ENCODE assay signal across 12 cellular contexts in genomic region chr1:39959651-39960333, GRCh38. TPM values are rescaled to one million over a fixed set of nuclear protein-coding genes. Genes with fewer than 3 reads are reported as not detected.
DNase-seq lines count a peak whose midpoint lies in the region; ATAC-seq, FAIRE-seq and TF ChIP-seq lines count a peak whose summit lies in the region.
"Had no signal": no experiment of that assay in that cellular context is flagged by ENCODE, and none has a peak within 500 bp of the region (broad histone marks: within the 10 kb centered on the region; RNA-seq: fewer than 3 reads in every experiment).

No MANE protein-coding gene starts in this region.

- H3K4me1 ChIP-seq in Peyer's patch (peaks cover 5 to 35% (median 11%) of the 10 kb centered on the region in 4 donors), keratinocyte (ENCODE audit: control insufficient read depth, extremely low read depth, insufficient read depth, low read length) (peaks cover 42% of the 10 kb centered on the region), vagina (peaks cover 15% of the 10 kb centered on the region)

- H4K20me1 ChIP-seq in keratinocyte (ENCODE audit: control insufficient read depth, extremely low read depth, insufficient read depth, low read length), result peaks cover 21% of the 10 kb centered on the region

- FAIRE-seq in keratinocyte (lab: Jason Lieb, UNC), result peak; percentile 29

- H3K9ac ChIP-seq in keratinocyte (ENCODE audit: control insufficient read depth, extremely low read depth, insufficient read depth, low read length), result peak overlapping the region; percentile 60

- H3K27ac ChIP-seq in Peyer's patch (peak overlapping the region; percentile 50 to 75 (median 62)), keratinocyte (ENCODE audit: control insufficient read depth, insufficient read depth, low read length) (peak overlapping the region; percentile 67), vagina (peak overlapping the region; percentile 56)
- H3K27ac ChIP-seq: coronary artery had no signal

- H3K36me3 Mint-ChIP-seq in activated naive CD8-positive, alpha-beta T cell treated with anti-CD3 and anti-CD28 coated beads, Interleukin-2, amount 10 ng/mL, durations not matched to agents 7 days and 5 days, result peaks cover 7% of the 10 kb centered on the region
- H3K36me3 Mint-ChIP-seq in activated naive CD8-positive, alpha-beta T cell treated with anti-CD3 and anti-CD28 coated beads for 36 hours, result peaks cover 52% of the 10 kb centered on the region

- no peak for TF ChIP-seq POLR2A in Peyer's patch (IDR thresholded peaks at IDR 0.05)
- no peak for TF ChIP-seq POLR2A in vagina (IDR thresholded peaks at IDR 0.05)

- H2AFZ ChIP-seq in keratinocyte (ENCODE audit: control insufficient read depth, low read length), result no peak overlapping the region

- peaks cover 0 to 26% (median 0%) of the 10 kb centered on the region in 3 donors for H3K36me3 ChIP-seq in Peyer's patch
- peaks cover 21 to 46% of the 10 kb centered on the region in 2 experiments for H3K36me3 ChIP-seq in keratinocyte (ENCODE audit: control insufficient read depth in 2 of 2, extremely low read depth in 1 of 2, insufficient read depth in 2 of 2, low read length in 2 of 2)
- peaks cover 0 to 7% of the 10 kb centered on the region in 2 donors for H3K36me3 ChIP-seq in vagina

- H3K4me3 ChIP-seq in Peyer's patch, result peak overlapping the region in 2 of 4 donors; percentile 25 to 33
- H3K4me3 ChIP-seq in keratinocyte (ENCODE audit: control insufficient read depth in 2 of 3, extremely low read depth in 1 of 3, insufficient read depth in 2 of 3, low read depth in 1 of 3, low read length in 3 of 3), result peak overlapping the region in 2 of 3 experiments; percentile 5 to 17
- H3K4me3 ChIP-seq in vagina, result no peak overlapping the region
- H3K4me3 ChIP-seq: coronary artery had no signal

- H3K79me2 ChIP-seq in keratinocyte (ENCODE audit: control insufficient read depth, insufficient read depth, low read length), result peaks cover 75% of the 10 kb centered on the region

- H3K4me1 Mint-ChIP-seq in activated naive CD8-positive, alpha-beta T cell treated with anti-CD3 and anti-CD28 coated beads, Interleukin-2, amount 10 ng/mL, durations not matched to agents 7 days and 5 days, result peaks cover 15% of the 10 kb centered on the region
- peaks cover 27% of the 10 kb centered on the region for H3K4me1 Mint-ChIP-seq in activated naive CD8-positive, alpha-beta T cell treated with anti-CD3 and anti-CD28 coated beads for 36 hours

- intact Hi-C loops in vagina (cut with DNase I), result no loop called here

- H3K4me2 ChIP-seq in keratinocyte (ENCODE audit: control insufficient read depth, extremely low read depth, insufficient read depth, low read depth, low read length), result peak overlapping the region; percentile 65

- H3K9me3 Mint-ChIP-seq in activated naive CD8-positive, alpha-beta T cell treated with anti-CD3 and anti-CD28 coated beads, Interleukin-2, amount 10 ng/mL, durations not matched to agents 7 days and 5 days, result no peaks in the 10 kb centered on the region
- no peaks in the 10 kb centered on the region for H3K9me3 Mint-ChIP-seq in activated naive CD8-positive, alpha-beta T cell treated with anti-CD3 and anti-CD28 coated beads for 36 hours
- H3K9me3 Mint-ChIP-seq: activated naive CD4-positive, alpha-beta T cell treated with anti-CD3 and anti-CD28 coated beads, Interleukin-2, amount 50 U/mL, for 24 hours had no signal

- POLR2A ChIA-PET in activated naive CD8-positive, alpha-beta T cell treated with anti-CD3 and anti-CD28 coated beads, Interleukin-2, amount 10 ng/mL, durations not matched to agents 7 days and 5 days (lab: Charles Lee), result interaction anchor here (1.3 to 1.7 kb wide), 2 partner anchors 34 to 79 kb away, joined by 4 to 5 read pairs; no protein-coding TSS in a partner anchor

- no peaks in the 10 kb centered on the region for H3K27me3 ChIP-seq in Peyer's patch
- no peaks in the 10 kb centered on the region for H3K27me3 ChIP-seq in keratinocyte (ENCODE audit: control insufficient read depth, extremely low read depth, insufficient read depth, low read length)
- no peaks in the 10 kb centered on the region for H3K27me3 ChIP-seq in vagina

- TF ChIP-seq CTCF in Peyer's patch (IDR thresholded peaks at IDR 0.05), result no peak
- TF ChIP-seq CTCF in keratinocyte (optimal IDR thresholded peaks at IDR 0.05 in 1 of 3, IDR thresholded peaks at IDR 0.05 in 1 of 3, conservative IDR thresholded peaks at IDR 0.05 in 1 of 3; ENCODE audit: extremely low read depth in 1 of 3, insufficient read depth in 2 of 3, low read length in 3 of 3), result no peak
- no peak for TF ChIP-seq CTCF in vagina (IDR thresholded peaks at IDR 0.05)

- H3K9me3 ChIP-seq in Peyer's patch (no peaks in the 10 kb centered on the region), keratinocyte (ENCODE audit: control insufficient read depth, low read depth, low read length) (no peaks in the 10 kb centered on the region), vagina (no peaks in the 10 kb centered on the region)

- no peaks in the 10 kb centered on the region for H3K27me3 Mint-ChIP-seq in activated naive CD8-positive, alpha-beta T cell treated with anti-CD3 and anti-CD28 coated beads, Interleukin-2, amount 10 ng/mL, durations not matched to agents 7 days and 5 days
- H3K27me3 Mint-ChIP-seq in activated naive CD8-positive, alpha-beta T cell treated with anti-CD3 and anti-CD28 coated beads for 36 hours, result no peaks in the 10 kb centered on the region
- H3K27me3 Mint-ChIP-seq: activated naive CD4-positive, alpha-beta T cell treated with anti-CD3 and anti-CD28 coated beads, Interleukin-2, amount 50 U/mL, for 24 hours had no signal

- dilution Hi-C loops in keratinocyte (cut with MboI; ENCODE audit: extremely low pct_ligation_motif_present, low sequenced_read_pairs), result no loop called here

- H3K9me1 ChIP-seq in keratinocyte (ENCODE audit: control insufficient read depth, extremely low read depth, insufficient read depth, low read length), result peaks cover 11% of the 10 kb centered on the region

- DNase-seq in activated naive CD8-positive, alpha-beta T cell treated with anti-CD3 and anti-CD28 coated beads, Interleukin-2, amount 10 ng/mL, durations not matched to agents 7 days and 5 days, result no peak
- no peak for DNase-seq in activated naive CD8-positive, alpha-beta T cell treated with anti-CD3 and anti-CD28 coated beads for 36 hours
- no peak for DNase-seq in Peyer's patch
- no peak for DNase-seq in keratinocyte (ENCODE audit: low read depth, low spot score)
- DNase-seq in vagina (ENCODE audit: extremely low spot score in 2 of 2), result no peak
- no peak for DNase-seq in NCI-H446 treated with DMSO at 0.1 percent for 48 hours (lab: John Stamatoyannopoulos, UW)
- DNase-seq in activated effector memory CD4-positive, alpha-beta T cell treated with Interleukin-2 at 50 U/mL for 16 hours, result no peak
- DNase-seq: stimulated activated CD4-positive, alpha-beta T cell treated with anti-CD3 and anti-CD28 coated beads, Interleukin-12 subunit alpha, Interleukin-12 subunit beta, amount 100 ng/mL, for 4 hours had no signal

- peak overlapping the region; percentile 66 for H3K4me3 Mint-ChIP-seq in activated naive CD8-positive, alpha-beta T cell treated with anti-CD3 and anti-CD28 coated beads, Interleukin-2, amount 10 ng/mL, durations not matched to agents 7 days and 5 days
- no peak overlapping the region for H3K4me3 Mint-ChIP-seq in activated naive CD8-positive, alpha-beta T cell treated with anti-CD3 and anti-CD28 coated beads for 36 hours
- H3K4me3 Mint-ChIP-seq: activated naive CD4-positive, alpha-beta T cell treated with anti-CD3 and anti-CD28 coated beads, Interleukin-2, amount 50 U/mL, for 24 hours had no signal

- peak overlapping the region; percentile 84 for H3K27ac Mint-ChIP-seq in activated naive CD8-positive, alpha-beta T cell treated with anti-CD3 and anti-CD28 coated beads, Interleukin-2, amount 10 ng/mL, durations not matched to agents 7 days and 5 days
- no peak overlapping the region for H3K27ac Mint-ChIP-seq in activated naive CD8-positive, alpha-beta T cell treated with anti-CD3 and anti-CD28 coated beads for 36 hours
- H3K27ac Mint-ChIP-seq: activated naive CD4-positive, alpha-beta T cell treated with anti-CD3 and anti-CD28 coated beads, Interleukin-2, amount 50 U/mL, for 24 hours had no signal

- no peak for ATAC-seq in activated naive CD8-positive, alpha-beta T cell treated with anti-CD3 and anti-CD28 coated beads, Interleukin-2, amount 10 ng/mL, durations not matched to agents 7 days and 5 days (ENCODE audit: low read depth)
- no peak for ATAC-seq in HG03460 (IDR thresholded peaks at IDR 0.05; ENCODE audit: unreplicated experiment)

RNA-seq across cellular contexts. Expression of gene MFSD2A, which starts 4.8 kb away (rescaled TPM):
- 1 to 10 TPM; 1.9 to 2.7 TPM for total RNA-seq in activated naive CD8-positive, alpha-beta T cell treated with anti-CD3 and anti-CD28 coated beads, Interleukin-2, amount 10 ng/mL, durations not matched to agents 7 days and 5 days
- 10 to 100 TPM; 20.2 to 22.3 TPM for total RNA-seq in activated naive CD8-positive, alpha-beta T cell treated with anti-CD3 and anti-CD28 coated beads for 36 hours
- 100 to 1,000 TPM in 2 of 4 donors, 10 to 100 TPM in 1, 1 to 10 TPM in 1; 6.6 to 239 (median 132) TPM for total RNA-seq in Peyer's patch
- 50.1 to 62.5 TPM (median 57.0 TPM) in 3 replicates for polyA plus RNA-seq in keratinocyte
- polyA plus RNA-seq in keratinocyte (2011; ENCODE audit: low read depth), result 12.6 TPM
- 27.3 and 32.3 TPM in 2 replicates for polyA plus RNA-seq in keratinocyte (2011; cell fraction: cytosol; rRNA removed)
- polyA plus RNA-seq in keratinocyte (2011; cell fraction: nucleus; rRNA removed), result 199 and 235 TPM in 2 replicates
- polyA plus RNA-seq in keratinocyte (2012; ENCODE audit: low replicate concordance), result 33.2 and 47.8 TPM in 2 replicates
- polyA minus RNA-seq in keratinocyte, result 59.1 to 118 TPM (median 79.8 TPM) in 3 replicates
- polyA minus RNA-seq in keratinocyte (2011; cell fraction: cytosol; rRNA and poly(A)+ RNA removed), result 25.9 TPM
- polyA minus RNA-seq in keratinocyte (2011; cell fraction: nucleus; rRNA and poly(A)+ RNA removed), result 60.7 and 73.3 TPM in 2 replicates
- total RNA-seq in vagina, result 56.0 TPM

RNA-seq across cellular contexts. Expression of gene MYCL, which starts 58.1 kb away (rescaled TPM):
- total RNA-seq in activated naive CD8-positive, alpha-beta T cell treated with anti-CD3 and anti-CD28 coated beads, Interleukin-2, amount 10 ng/mL, durations not matched to agents 7 days and 5 days, result under 1 TPM in 1 of 2 experiments, not detected in 1; 0.34 TPM
- under 1 TPM; 0.08 to 0.20 TPM for total RNA-seq in activated naive CD8-positive, alpha-beta T cell treated with anti-CD3 and anti-CD28 coated beads for 36 hours
- 10 to 100 TPM in 3 of 4 donors, 1 to 10 TPM in 1; 9.9 to 28.4 (median 14.0) TPM for total RNA-seq in Peyer's patch
- polyA plus RNA-seq in keratinocyte, result 5.1 to 7.7 TPM (median 5.4 TPM) in 3 replicates
- 5.5 TPM for polyA plus RNA-seq in keratinocyte (2011; ENCODE audit: low read depth)
- 4.5 and 5.2 TPM in 2 replicates for polyA plus RNA-seq in keratinocyte (2011; cell fraction: cytosol; rRNA removed)
- 5.9 and 6.0 TPM in 2 replicates for polyA plus RNA-seq in keratinocyte (2011; cell fraction: nucleus; rRNA removed)
- polyA plus RNA-seq in keratinocyte (2012; ENCODE audit: low replicate concordance), result 3.8 and 13.1 TPM in 2 replicates
- 1.7 to 7.6 TPM (median 4.8 TPM) in 3 replicates for polyA minus RNA-seq in keratinocyte
- 8.2 TPM for polyA minus RNA-seq in keratinocyte (2011; cell fraction: cytosol; rRNA and poly(A)+ RNA removed)
- 4.1 and 4.7 TPM in 2 replicates for polyA minus RNA-seq in keratinocyte (2011; cell fraction: nucleus; rRNA and poly(A)+ RNA removed)
- total RNA-seq in vagina, result 17.2 TPM
- total RNA-seq: fibroblast of villous mesenchyme had no signal

Comparison
In these comparisons a context has a peak if more than half of its experiments do, and no peak if none do; other contexts are left out.
1. H3K4me3 ChIP-seq: peak in keratinocyte (2 of 3); none in vagina (0 of 2).
2. RNA of gene MYCL, which starts 58.1 kb away (total RNA-seq): 17.2 TPM in vagina (single experiment) and 9.9 to 28.4 TPM in Peyer's patch; 0.34 TPM in activated naive CD8-positive, alpha-beta T cell treated with anti-CD3 and anti-CD28 coated beads, Interleukin-2, amount 10 ng/mL, durations not matched to agents 7 days and 5 days and 0.08 to 0.20 TPM in activated naive CD8-positive, alpha-beta T cell treated with anti-CD3 and anti-CD28 coated beads for 36 hours; every median in the first group is over 4 times any median in the second.
3. Peak in every context shown above with its lines, with median percentiles within 50 percentile points of each other: H3K27ac ChIP-seq.